In genomic region chr19:15828621-15829276, GRCh38 we compare ENCODE assay signal across 1 cellular context.
TF ChIP-seq lines count a peak whose summit lies in the region.

No MANE protein-coding gene starts in this region.

TF ChIP-seq in HCT116, 20 proteins besides CTCF, POLR2A, EP300 and RAD21:
- TF ChIP-seq SP1 (IDR thresholded peaks at IDR 0.05; ENCODE audit: low read depth) (peak; percentile 99), CBX3 (IDR thresholded peaks at IDR 0.05; ENCODE audit: low read depth) (0 out of 2 replicates have a peak, but pooled peaks have one; percentile 21), JUND (IDR thresholded peaks at IDR 0.05) (peak; percentile 91), SRF (IDR thresholded peaks at IDR 0.05; ENCODE audit: low read depth) (0 out of 2 replicates have a peak, but pooled peaks have one; percentile 12), MAX (IDR thresholded peaks at IDR 0.05) (peak; percentile 51), POLR2AphosphoS5 (IDR thresholded peaks at IDR 0.05; ENCODE audit: low read depth, low read length) (peak; percentile 93), SIN3A (IDR thresholded peaks at IDR 0.05; ENCODE audit: low read depth) (peak; percentile 87), FOSL1 (IDR thresholded peaks at IDR 0.05; ENCODE audit: low read depth) (peak; percentile 86), YY1 (IDR thresholded peaks at IDR 0.05; ENCODE audit: extremely low read depth, insufficient replicate concordance, low read depth, low read length) (peak; percentile 89)
